26 cellular contexts compared by ENCODE assay signal in genomic region chr4:127126718-127127117, GRCh38.
"Had no signal": no experiment of that assay in that cellular context is flagged by ENCODE, and none has a peak within 500 bp of the region (broad histone marks: within the 10 kb centered on the region; RNA-seq: fewer than 3 reads in every experiment).

No MANE protein-coding gene starts in this region.

- DNase-seq: colonic mucosa; cortex of kidney; effector CD8-positive, alpha-beta T cell; effector memory CD8-positive, alpha-beta T cell; endodermal cell; erythroblast; esophagus squamous epithelium; foreskin keratinocyte; glutamatergic neuron; head of caudate nucleus; heart right ventricle; hippocampal formation; immature natural killer cell; islet precursor cell; kidney; kidney glomerular epithelial cell; left colon; left ventricle myocardium inferior; lower lobe of right lung; mesendoderm; midbrain; naive thymus-derived CD4-positive, alpha-beta T cell had no signal

- H3K4me1 ChIP-seq: colonic mucosa, esophagus squamous epithelium, foreskin keratinocyte, heart right ventricle, left ventricle myocardium inferior, lower lobe of right lung had no signal

- H3K27ac ChIP-seq: colonic mucosa, epithelial cell of prostate, esophagus squamous epithelium, foreskin keratinocyte, heart right ventricle, left ventricle myocardium inferior, lower lobe of right lung had no signal

- H3K36me3 ChIP-seq: colonic mucosa, esophagus squamous epithelium, heart right ventricle, left ventricle myocardium inferior, lower lobe of right lung had no signal

- H3K4me3 Mint-ChIP-seq: dendritic cell treated with granulocyte-macrophage colony-stimulating factor and Interleukin-4, amounts not matched to agents 40 ng/mL and 50 ng/mL, for 4 days; effector memory CD8-positive, alpha-beta T cell; endodermal cell; immature natural killer cell; naive thymus-derived CD4-positive, alpha-beta T cell had no signal

- H3K4me3 ChIP-seq: colonic mucosa, esophagus squamous epithelium, heart right ventricle, left ventricle myocardium inferior, lower lobe of right lung had no signal

- H3K36me3 Mint-ChIP-seq: immature natural killer cell; naive thymus-derived CD4-positive, alpha-beta T cell had no signal

- H3K4me1 Mint-ChIP-seq: endodermal cell; immature natural killer cell; naive thymus-derived CD4-positive, alpha-beta T cell had no signal

- H3K27me3 Mint-ChIP-seq: dendritic cell treated with granulocyte-macrophage colony-stimulating factor and Interleukin-4, amounts not matched to agents 40 ng/mL and 50 ng/mL, for 4 days; effector memory CD8-positive, alpha-beta T cell; naive thymus-derived CD4-positive, alpha-beta T cell had no signal

- H3K27me3 ChIP-seq: colonic mucosa, esophagus squamous epithelium, foreskin keratinocyte, heart right ventricle had no signal

- H3K9me3 ChIP-seq: colonic mucosa, esophagus squamous epithelium, heart right ventricle, left ventricle myocardium inferior, lower lobe of right lung had no signal

- H3K27ac Mint-ChIP-seq: dendritic cell treated with granulocyte-macrophage colony-stimulating factor and Interleukin-4, amounts not matched to agents 40 ng/mL and 50 ng/mL, for 4 days; effector memory CD8-positive, alpha-beta T cell; endodermal cell; immature natural killer cell; naive thymus-derived CD4-positive, alpha-beta T cell had no signal

- ATAC-seq: effector memory CD8-positive, alpha-beta T cell; esophagus mucosa; foreskin keratinocyte; heart right ventricle; left colon; left lobe of liver; lower lobe of right lung; naive thymus-derived CD4-positive, alpha-beta T cell had no signal
